In genomic region chr2:113218283-113219091, GRCh38 we compare ENCODE assay signal across 9 cellular contexts. TPM values are rescaled to one million over a fixed set of nuclear protein-coding genes. Genes with fewer than 3 reads are reported as not detected.
DNase-seq lines count a peak whose midpoint lies in the region; ATAC-seq and TF ChIP-seq lines count a peak whose summit lies in the region.
"Had no signal": no experiment of that assay in that cellular context is flagged by ENCODE, and none has a peak within 500 bp of the region (broad histone marks: within the 10 kb centered on the region; RNA-seq: fewer than 3 reads in every experiment).

No MANE protein-coding gene starts in this region.

- intact Hi-C loops in left lung (cut with DNase I), result no loop called here

- H3K4me1 ChIP-seq in left lung, result peaks cover 0 to 28% of the 10 kb centered on the region in 2 donors
- H3K4me1 ChIP-seq in suprapubic skin, result peaks cover 40% of the 10 kb centered on the region

- H3K27ac ChIP-seq in left lung, result peak overlapping the region; percentile 65 to 69
- peak overlapping the region; percentile 74 for H3K27ac ChIP-seq in suprapubic skin

- no peak for TF ChIP-seq EP300 in suprapubic skin (IDR thresholded peaks at IDR 0.05)

- 66% methylated on average over 8 of the region's 8 CpGs for WGBS in suprapubic skin

- peak overlapping the region in 3 of 5 experiments; percentile 81 to 92 (median 91) for H3K27ac Mint-ChIP-seq in brain

- DNase-seq in left lung, result peak in 1 of 2 donors; percentile 81
- no peak for DNase-seq in suprapubic skin (ENCODE audit: low spot score in 2 of 2)
- DNase-seq in NCI-H524 treated with DMSO at 0.1 percent for 48 hours (lab: John Stamatoyannopoulos, UW), result no peak
- DNase-seq in stimulated activated naive CD4-positive, alpha-beta T cell treated with Interleukin-2 at 50 U/mL for 16 hours (lab: John Stamatoyannopoulos, UW), result no peak
- no peak for DNase-seq in activated CD4-positive, alpha-beta T cell treated with anti-CD3 and anti-CD28 coated beads for 1 hour
- no peak for DNase-seq in NCI-H446 (lab: John Stamatoyannopoulos, UW)
- DNase-seq: activated effector memory CD4-positive, alpha-beta T cell treated with Interleukin-2 at 50 U/mL for 16 hours had no signal

- ATAC-seq in GM21619 (IDR thresholded peaks at IDR 0.05; ENCODE audit: unreplicated experiment) (peak; percentile 62), left lung (peak; percentile 75)

- TF ChIP-seq CTCF in brain (conservative IDR thresholded peaks at IDR 0.05), result no peak
- TF ChIP-seq CTCF in left lung (IDR thresholded peaks at IDR 0.05), result no peak
- no peak for TF ChIP-seq CTCF in suprapubic skin (IDR thresholded peaks at IDR 0.05)

- H3K4me1 Mint-ChIP-seq in brain, result peaks cover 53% of the 10 kb centered on the region

- H3K27me3 ChIP-seq in left lung (no peaks in the 10 kb centered on the region), suprapubic skin (no peaks in the 10 kb centered on the region)

- H3K4me3 ChIP-seq in left lung (no peak overlapping the region), suprapubic skin (no peak overlapping the region)

- no peak for TF ChIP-seq POLR2A in suprapubic skin (IDR thresholded peaks at IDR 0.05)

- H3K36me3 Mint-ChIP-seq in brain, result no peaks in the 10 kb centered on the region

- H3K9me3 ChIP-seq in left lung (no peaks in the 10 kb centered on the region), suprapubic skin (no peaks in the 10 kb centered on the region)

- peak overlapping the region in 1 of 5 experiments; percentile 8 for H3K4me3 Mint-ChIP-seq in brain

- peaks cover 0 to 3% (median 0%) of the 10 kb centered on the region in 5 experiments for H3K9me3 Mint-ChIP-seq in brain

- no peaks in the 10 kb centered on the region for H3K27me3 Mint-ChIP-seq in brain

- H3K36me3 ChIP-seq in left lung, result no peaks in the 10 kb centered on the region
- no peaks in the 10 kb centered on the region for H3K36me3 ChIP-seq in suprapubic skin

RNA-seq across cellular contexts. Expression of gene PSD4, which starts 44.7 kb away (rescaled TPM):
- polyA plus RNA-seq in brain (ENCODE audit: insufficient read depth, low read depth, low replicate concordance), result 5.5 TPM
- total RNA-seq in left lung (10 to 100 TPM; 29.8 to 50.2 TPM), suprapubic skin (100 to 1,000 TPM in 1 of 4 donors, 10 to 100 TPM in 3; 53.8 to 102 (median 88.0) TPM)
